ENCODE assay signal across 6 cellular contexts in the genomic region with DNA sequence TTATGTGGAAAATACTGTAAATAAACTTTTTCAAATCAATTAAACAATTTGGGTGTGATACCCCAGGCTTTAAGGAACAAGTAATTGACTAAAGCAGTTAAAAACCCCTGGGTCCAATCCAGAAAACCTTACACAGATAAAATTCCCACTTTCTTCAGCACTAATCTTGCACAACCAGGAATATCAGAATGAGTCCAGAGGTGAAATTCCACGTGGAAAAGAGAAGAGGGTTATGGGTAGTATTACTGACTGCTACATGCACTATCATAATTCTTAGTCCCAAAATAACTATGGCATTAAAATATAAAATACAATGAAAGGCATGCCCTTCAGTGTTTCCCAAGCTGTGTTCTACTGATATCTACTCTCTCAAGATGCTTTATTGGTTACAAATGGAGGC.
"Had no signal": no experiment of that assay in that cellular context is flagged by ENCODE, and none has a peak within 500 bp of the region (broad histone marks: within the 10 kb centered on the region; RNA-seq: fewer than 3 reads in every experiment).

No MANE protein-coding gene starts in this region.

- ATAC-seq: K562 had no signal

- FAIRE-seq: HTR-8/SVneo, K562 had no signal

- H3K27ac ChIP-seq: HL-60 had no signal

- DNase-seq: IMR-90, KBM-7, KG1 had no signal

- H3K4me3 ChIP-seq: K562 had no signal
